In the genomic region with DNA sequence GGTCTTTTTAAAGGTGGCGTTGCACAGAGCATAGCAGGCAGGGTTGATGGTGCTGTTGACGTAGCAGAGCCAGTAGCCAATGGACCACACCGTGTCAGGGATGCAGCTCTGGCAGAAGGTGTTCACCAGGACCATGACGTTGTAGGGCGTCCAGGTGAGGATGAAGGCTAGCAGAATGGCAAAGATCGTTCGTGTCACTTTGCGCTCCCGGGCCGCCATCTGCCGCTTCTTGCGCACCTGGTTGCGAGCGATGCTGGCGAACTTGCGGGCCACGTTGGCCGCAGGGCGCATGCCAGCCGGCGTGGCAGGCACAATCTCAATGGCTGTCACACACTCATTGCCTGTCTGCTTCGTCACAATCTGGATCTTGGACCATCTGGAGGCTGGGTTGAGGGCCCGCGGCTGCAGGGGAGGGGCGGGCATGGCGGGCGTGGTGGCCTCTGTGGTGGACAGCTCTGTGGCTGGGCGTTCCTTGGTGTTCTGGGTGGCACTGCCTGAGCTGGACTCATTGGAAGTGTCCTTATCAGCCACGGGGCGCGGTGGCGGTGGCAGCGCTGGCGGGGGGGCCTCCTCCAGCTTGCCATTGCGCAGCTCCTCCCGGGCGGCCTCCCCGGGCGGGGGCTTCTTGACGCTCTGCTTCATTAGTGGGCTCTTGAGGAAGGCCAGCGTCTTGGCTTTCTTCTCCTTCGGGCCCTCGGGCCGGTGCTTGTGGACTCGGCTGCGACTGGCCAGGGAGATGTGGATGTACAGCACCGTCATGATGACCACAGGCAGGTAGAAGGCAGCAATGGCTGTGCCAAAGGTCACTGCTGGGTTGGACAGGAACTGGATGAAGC, we compare ENCODE assay signal across 27 cellular contexts. TPM values are rescaled to one million over a fixed set of nuclear protein-coding genes. Genes with fewer than 3 reads are reported as not detected.
DNase-seq lines count a peak whose midpoint lies in the region; ATAC-seq and TF ChIP-seq lines count a peak whose summit lies in the region.
"Had no signal": no experiment of that assay in that cellular context is flagged by ENCODE, and none has a peak within 500 bp of the region (broad histone marks: within the 10 kb centered on the region; RNA-seq: fewer than 3 reads in every experiment).

No MANE protein-coding gene starts in this region.

- TF ChIP-seq CTCF in RWPE2 (IDR thresholded peaks at IDR 0.05; ENCODE audit: poor library complexity, severe bottlenecking), result no peak
- TF ChIP-seq CTCF in brain (conservative IDR thresholded peaks at IDR 0.05), result no peak
- no peak for TF ChIP-seq CTCF in mesothelial cell of epicardium (IDR thresholded peaks at IDR 0.05; ENCODE audit: unreplicated experiment)
- TF ChIP-seq CTCF in dorsolateral prefrontal cortex (IDR thresholded peaks at IDR 0.05 in 54 of 56, conservative IDR thresholded peaks at IDR 0.05 in 2 of 56; ENCODE audit: low read depth in 1 of 56, partially characterized antibody in 56 of 56), result no peak

- no peak overlapping the region for H3K14ac ChIP-seq in trophoblast cell (ENCODE audit: low read length)

- peak overlapping the region in 3 of 5 experiments; percentile 40 to 64 (median 53) for H3K4me3 Mint-ChIP-seq in brain
- peak overlapping the region; percentile 4 for H3K4me3 Mint-ChIP-seq in mesothelial cell of epicardium
- H3K4me3 Mint-ChIP-seq: B cell, HFFc6 had no signal

- peaks cover 63% of the 10 kb centered on the region for H3K27me3 Mint-ChIP-seq in brain
- H3K27me3 Mint-ChIP-seq in mesothelial cell of epicardium (ENCODE audit: low read depth), result peaks cover 45% of the 10 kb centered on the region

- H3K27ac Mint-ChIP-seq in brain (no peak overlapping the region), mesothelial cell of epicardium (no peak overlapping the region)
- H3K27ac Mint-ChIP-seq: B cell, HFFc6 had no signal

- peaks cover 13% of the 10 kb centered on the region for H3K79me2 ChIP-seq in trophoblast cell (ENCODE audit: control insufficient read depth, insufficient read depth, low read length, poor library complexity)

- H3K36me3 ChIP-seq in RWPE2 (ENCODE audit: low read depth), result 0 out of 2 replicates have a peak, but pooled peaks cover 7% of the 10 kb centered on the region
- H3K36me3 ChIP-seq in trophoblast cell (ENCODE audit: control insufficient read depth in 1 of 2, insufficient read depth in 2 of 2, low read length in 2 of 2), result peaks cover 13 to 16% of the 10 kb centered on the region in 2 experiments

- H2BK5ac ChIP-seq in trophoblast cell (ENCODE audit: low read depth, low read length, poor library complexity), result no peak overlapping the region

- H3K27ac ChIP-seq in RWPE2 (ENCODE audit: poor library complexity, severe bottlenecking), result no peak overlapping the region
- H3K27ac ChIP-seq in trophoblast cell (ENCODE audit: low read depth, low read length), result no peak overlapping the region
- H3K27ac ChIP-seq in dorsolateral prefrontal cortex, result no peak overlapping the region
- H3K27ac ChIP-seq: C4-2B, GM23248, PC-9 had no signal

- no peak overlapping the region for H2BK120ac ChIP-seq in trophoblast cell (ENCODE audit: insufficient read depth, low read length, poor library complexity)

- H3K4me1 ChIP-seq in RWPE2 (ENCODE audit: insufficient read depth, poor library complexity, severe bottlenecking) (no peaks in the 10 kb centered on the region), trophoblast cell (ENCODE audit: control insufficient read depth in 1 of 2, insufficient read depth in 2 of 2, low read length in 2 of 2) (peaks cover 22 to 23% of the 10 kb centered on the region in 2 experiments)

- H3K27me3 ChIP-seq in RWPE2 (ENCODE audit: insufficient read depth, poor library complexity, severe bottlenecking) (peaks cover 22% of the 10 kb centered on the region), trophoblast cell (ENCODE audit: insufficient read depth, low read length) (peaks cover 13% of the 10 kb centered on the region), dorsolateral prefrontal cortex (peaks cover 0 to 38% (median 8%) of the 10 kb centered on the region in 45 donors)

- H3K4me2 ChIP-seq in trophoblast cell (ENCODE audit: low read length), result no peak overlapping the region
- H3K4me2 ChIP-seq: PC-9 had no signal

- intact Hi-C loops in dorsolateral prefrontal cortex (cut with DNase I), result loop anchor here (5.0 to 10.0 kb wide), 5 partner anchors 33 to 779 kb away; partner anchors contain the start of genes ATG13 (in 2 of the 2) and HARBI1 (in 2 of the 2)

- H4K8ac ChIP-seq in trophoblast cell (ENCODE audit: low read depth, low read length), result no peak overlapping the region

- H3K36me3 Mint-ChIP-seq in brain (peaks cover 9% of the 10 kb centered on the region), mesothelial cell of epicardium (no peaks in the 10 kb centered on the region)

- H3K23ac ChIP-seq in trophoblast cell (ENCODE audit: low read length), result no peak overlapping the region

- H3K9me3 ChIP-seq in RWPE2 (ENCODE audit: severe bottlenecking), result no peaks in the 10 kb centered on the region
- H3K9me3 ChIP-seq in trophoblast cell (ENCODE audit: insufficient read depth, low read depth, low read length), result peaks cover 4% of the 10 kb centered on the region
- H3K9me3 ChIP-seq: HAP-1 had no signal

- no peak overlapping the region for H2AK5ac ChIP-seq in trophoblast cell (ENCODE audit: low read length)

- H2BK12ac ChIP-seq in trophoblast cell (ENCODE audit: low read length), result no peak overlapping the region

- H4K91ac ChIP-seq in trophoblast cell (ENCODE audit: low read depth, low read length), result no peak overlapping the region

- H3K9me3 Mint-ChIP-seq in brain, result peaks cover 0 to 5% (median 0%) of the 10 kb centered on the region in 5 experiments
- no peaks in the 10 kb centered on the region for H3K9me3 Mint-ChIP-seq in mesothelial cell of epicardium
- H3K9me3 Mint-ChIP-seq: HFFc6 had no signal

- ATAC-seq in RWPE2 (ENCODE audit: low read depth) (no peak), GM21723 (IDR thresholded peaks at IDR 0.05; ENCODE audit: unreplicated experiment) (no peak), GM19351 (IDR thresholded peaks at IDR 0.05; ENCODE audit: unreplicated experiment) (no peak), GM21367 (IDR thresholded peaks at IDR 0.05; ENCODE audit: unreplicated experiment) (no peak)
- ATAC-seq: HepG2 had no signal

- peaks cover 48% of the 10 kb centered on the region for H3K4me1 Mint-ChIP-seq in brain
- H3K4me1 Mint-ChIP-seq in mesothelial cell of epicardium, result peaks cover 32% of the 10 kb centered on the region

- no peak overlapping the region for H2AFZ ChIP-seq in trophoblast cell (ENCODE audit: insufficient read depth, low read length, poor library complexity)
- H2AFZ ChIP-seq: GM23248, PC-9 had no signal

- H3K9ac ChIP-seq in trophoblast cell (ENCODE audit: low read length), result no peak overlapping the region
- H3K9ac ChIP-seq: GM23248 had no signal

- no peak overlapping the region for H3K18ac ChIP-seq in trophoblast cell (ENCODE audit: low read length)

- no peak overlapping the region for H4K12ac ChIP-seq in trophoblast cell (ENCODE audit: low read depth, low read length)

- peaks cover 19% of the 10 kb centered on the region for H3K79me1 ChIP-seq in trophoblast cell (ENCODE audit: low read length)

- DNase-seq in RWPE2 (ENCODE audit: low spot score) (peak; percentile 60), mesothelial cell of epicardium (ENCODE audit: low spot score in 2 of 2, unreplicated experiment in 2 of 2) (no peak), trophoblast cell (no peak), dorsolateral prefrontal cortex (no peak)
- DNase-seq: CD8-positive, alpha-beta memory T cell; DMS79 treated with DMSO at 0.1 percent for 48 hours; GF-D8; GM23248; HFFc6; NCI-H1105; NCI-H146; NCI-H2029 treated with DMSO at 0.1 percent for 48 hours; NCI-H2227 treated with DMSO at 0.1 percent for 48 hours; NCI-H526 treated with DMSO at 0.1 percent for 48 hours; PC-9; SHP77 had no signal

- H3K4ac ChIP-seq in trophoblast cell (ENCODE audit: low read depth, low read length), result no peak overlapping the region

- no CpG with 5 or more reads among the region's 47 CpGs for WGBS in trophoblast cell (ENCODE audit: extremely low coverage, insufficient coverage, insufficient read length)

- H3K4me3 ChIP-seq in RWPE2 (ENCODE audit: severe bottlenecking), result no peak overlapping the region
- peak overlapping the region; percentile 3 for H3K4me3 ChIP-seq in trophoblast cell (ENCODE audit: low read depth, low read length)
- no peak overlapping the region for H3K4me3 ChIP-seq in dorsolateral prefrontal cortex
- H3K4me3 ChIP-seq: GM23248, HAP-1, PC-9 had no signal

RNA-seq across cellular contexts. Expression of gene MDK, which starts 3.9 kb away (rescaled TPM):
- polyA plus RNA-seq in brain (ENCODE audit: insufficient read depth, low read depth, low replicate concordance), result 391 TPM
- total RNA-seq in mesothelial cell of epicardium (1,547 to 1,604 TPM (median 1,586 TPM) in 3 replicates), dorsolateral prefrontal cortex (10 to 100 TPM in 95 of 120 experiments, 1 to 10 TPM in 25; 4.6 to 45.3 (median 12.9) TPM)
- polyA plus RNA-seq in trophoblast cell (2013), result 2,817 and 2,859 TPM in 2 replicates

RNA-seq across cellular contexts. Expression of gene CHRM4, which starts 6.2 kb away (rescaled TPM):
- polyA plus RNA-seq in brain (ENCODE audit: insufficient read depth, low read depth, low replicate concordance), result 17.8 TPM
- total RNA-seq in mesothelial cell of epicardium (0.42 to 0.68 TPM (median 0.51 TPM) in 3 replicates), dorsolateral prefrontal cortex (10 to 100 TPM in 56 of 120 experiments, 1 to 10 TPM in 64; 2.7 to 25.0 (median 9.7) TPM)
- polyA plus RNA-seq in trophoblast cell (2013), result 0.40 and 0.57 TPM in 2 replicates
- total RNA-seq: CD8-positive, alpha-beta memory T cell; GM23248; HFFc6; MCF 10A; NCI-H460; RPMI7951 had no signal
- polyA plus RNA-seq: GM23248 had no signal

RNA-seq across cellular contexts. Expression of gene DGKZ, which starts 38.1 kb away (rescaled TPM):
- 98.9 TPM for polyA plus RNA-seq in brain (ENCODE audit: insufficient read depth, low read depth, low replicate concordance)
- total RNA-seq in mesothelial cell of epicardium (46.3 to 50.6 TPM (median 46.5 TPM) in 3 replicates), dorsolateral prefrontal cortex (100 to 1,000 TPM; 142 to 475 (median 319) TPM)
- 79.6 and 80.8 TPM in 2 replicates for polyA plus RNA-seq in trophoblast cell (2013)

Comparison
In these comparisons a context has a peak if more than half of its experiments do, and no peak if none do; other contexts are left out.
1. RNA of gene MDK, which starts 3.9 kb away (total RNA-seq): 1,547 to 1,604 TPM in mesothelial cell of epicardium; 4.6 to 45.3 TPM in dorsolateral prefrontal cortex; every median in the first group is over 10 times any median in the second.